In the genomic region with DNA sequence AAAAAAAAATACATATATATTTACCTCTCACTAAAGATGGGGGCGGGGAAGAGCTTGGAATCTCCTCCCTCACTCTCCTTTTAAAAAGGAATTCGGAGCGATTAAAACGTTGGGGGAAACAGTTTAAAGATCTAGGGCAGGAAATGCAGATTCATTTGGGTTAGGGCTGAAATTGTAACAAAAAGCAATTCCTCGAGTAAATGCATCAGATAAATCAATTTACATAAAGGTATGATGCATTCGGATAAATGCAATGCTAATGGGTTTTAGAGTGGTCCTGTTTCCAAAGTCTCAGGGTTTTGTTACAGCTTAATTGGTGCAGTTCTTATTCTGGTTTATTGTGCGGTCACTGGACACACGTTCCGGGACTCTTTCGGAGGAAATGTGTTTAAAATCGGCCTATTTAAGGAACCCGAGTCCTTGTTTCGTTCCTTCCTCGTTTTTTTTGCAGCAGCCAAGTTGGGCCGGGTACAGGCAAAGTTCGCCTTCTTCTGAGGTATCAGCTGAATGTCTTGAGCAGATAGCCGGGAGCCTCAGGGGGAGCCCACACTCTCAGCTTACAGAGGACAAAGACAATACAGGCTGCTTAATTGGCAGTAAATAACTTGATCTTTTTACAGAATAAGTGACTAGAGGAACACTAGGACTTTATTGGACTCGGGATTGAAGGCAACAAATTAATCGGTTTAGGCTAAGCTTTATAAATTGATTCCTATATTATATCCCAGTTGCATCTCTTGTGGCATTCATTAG, we compare ENCODE assay signal across 8 cellular contexts. TPM values are rescaled to one million over a fixed set of nuclear protein-coding genes. Genes with fewer than 3 reads are reported as not detected.
A peak's percentile ranks its signal among the peaks of the same experiment; 100 is the strongest.
DNase-seq lines count a peak whose midpoint lies in the region; ATAC-seq, FAIRE-seq and TF ChIP-seq lines count a peak whose summit lies in the region.

No MANE protein-coding gene starts in this region.

- POLR2A ChIA-PET in activated B cell treated with CpG ODN at 0.5 μM for 24 hours (lab: Charles Lee), result interaction anchor here (0.5 to 3.0 kb wide), 8 partner anchors 12 to 1353 kb away, joined by 4 to 15 read pairs (median 4); a partner anchor contains a TSS

- FAIRE-seq in GM12891 (lab: Jason Lieb, UNC), result no peak

- H3K4me3 ChIP-seq in DND-41 (ENCODE audit: low read depth in 1 of 2, low read length in 2 of 2) (peak overlapping the region; percentile 73 to 76; a peak in 3 of 4 replicates), KMS-11 (IDR thresholded peaks at IDR 0.05; ENCODE audit: insufficient read depth, low read depth, low read length) (no peak overlapping the region), fibroblast of the aortic adventitia (ENCODE audit: low read depth, low read length) (peak overlapping the region; percentile 81)

- CTCF ChIA-PET in activated B cell treated with CpG ODN at 0.5 μM for 24 hours (lab: Charles Lee), result interaction anchor here (0.6 to 3.7 kb wide), 3 partner anchors 14 to 623 kb away, joined by 3 to 18 read pairs (median 3); no protein-coding TSS in a partner anchor

- H3K9me3 ChIP-seq in DND-41 (ENCODE audit: insufficient read depth, low read length, severe bottlenecking), result no peaks in the 10 kb centered on the region

- TF ChIP-seq POLR2A in GM12891 (IDR thresholded peaks at IDR 0.05; ENCODE audit: low read depth, low read length), result no peak

- peak overlapping the region; percentile 97 for H3K27ac Mint-ChIP-seq in activated B cell treated with CpG ODN at 0.5 μM for 24 hours
- peak overlapping the region; percentile 97 for H3K27ac Mint-ChIP-seq in natural killer cell treated with Interleukin-12 subunit alpha and Interleukin-12 subunit beta and Interleukin-15 and Interleukin-18, amount 100 ng/mL, for 72 hours

- DNase-seq in DND-41 (peak; percentile 17), activated B cell treated with CpG ODN at 0.5 μM for 24 hours (no peak), fibroblast of the aortic adventitia (ENCODE audit: low read depth) (peak; percentile 46), GM12891 (ENCODE audit: insufficient read length, low spot score) (no peak), NCI-H2081 treated with DMSO at 0.1 percent for 48 hours (lab: John Stamatoyannopoulos, UW) (no peak)
- DNase-seq in natural killer cell treated with Interleukin-12 subunit alpha and Interleukin-12 subunit beta and Interleukin-15 and Interleukin-18, amount 100 ng/mL, for 72 hours (ENCODE audit: low spot score), result no peak
- DNase-seq in stimulated activated CD4-positive, alpha-beta T cell treated with anti-CD3 and anti-CD28 coated beads, Interleukin-1b, Interleukin-23, amount 100 ng/mL, for 48 hours, result no peak

- peak overlapping the region; percentile 95 for H3K4me3 Mint-ChIP-seq in activated B cell treated with CpG ODN at 0.5 μM for 24 hours
- peak overlapping the region; percentile 99 for H3K4me3 Mint-ChIP-seq in natural killer cell treated with Interleukin-12 subunit alpha and Interleukin-12 subunit beta and Interleukin-15 and Interleukin-18, amount 100 ng/mL, for 72 hours

- intact Hi-C loops in activated B cell treated with CpG ODN at 0.5 μM for 24 hours (cut with micrococcal nuclease), result loop anchor here (5.0 to 10.0 kb wide), 2 partner anchors 276 to 468 kb away; no protein-coding TSS in a partner anchor

- H3K9ac ChIP-seq in DND-41 (ENCODE audit: low read depth, low read length) (peak overlapping the region; percentile 77), KMS-11 (peak overlapping the region; percentile 82)

- H3K4me2 ChIP-seq in DND-41 (ENCODE audit: insufficient read depth, low read length) (peak overlapping the region; percentile 98), KMS-11 (peak overlapping the region; percentile 40)

- H3K27ac ChIP-seq in DND-41 (ENCODE audit: low read length) (peak overlapping the region; percentile 82), KMS-11 (peak overlapping the region; percentile 86)

- H4K20me1 ChIP-seq in DND-41 (ENCODE audit: insufficient read depth, low read length) (peaks cover 26% of the 10 kb centered on the region), KMS-11 (ENCODE audit: insufficient read depth) (no peaks in the 10 kb centered on the region)

- H3K4me1 Mint-ChIP-seq in activated B cell treated with CpG ODN at 0.5 μM for 24 hours, result peaks cover 62% of the 10 kb centered on the region
- H3K4me1 Mint-ChIP-seq in natural killer cell treated with Interleukin-12 subunit alpha and Interleukin-12 subunit beta and Interleukin-15 and Interleukin-18, amount 100 ng/mL, for 72 hours (ENCODE audit: low read depth in 2 of 2), result peaks cover 47 to 66% of the 10 kb centered on the region in 2 donors

- no peak for ATAC-seq in DND-41 (ENCODE audit: insufficient read depth, low read depth)
- no peak for ATAC-seq in activated B cell treated with CpG ODN at 0.5 μM for 24 hours (ENCODE audit: low read depth)
- no peak for ATAC-seq in natural killer cell treated with Interleukin-12 subunit alpha and Interleukin-12 subunit beta and Interleukin-15 and Interleukin-18, amount 100 ng/mL, for 72 hours

- H3K9me3 Mint-ChIP-seq in activated B cell treated with CpG ODN at 0.5 μM for 24 hours, result no peaks in the 10 kb centered on the region
- H3K9me3 Mint-ChIP-seq in natural killer cell treated with Interleukin-12 subunit alpha and Interleukin-12 subunit beta and Interleukin-15 and Interleukin-18, amount 100 ng/mL, for 72 hours, result no peaks in the 10 kb centered on the region

- H3K4me1 ChIP-seq in DND-41 (ENCODE audit: insufficient read depth, low read length), result peaks cover 40% of the 10 kb centered on the region
- H3K4me1 ChIP-seq in KMS-11 (ENCODE audit: low read depth, poor library complexity, severe bottlenecking), result peaks cover 20% of the 10 kb centered on the region

- H3K27me3 ChIP-seq in DND-41 (ENCODE audit: insufficient read depth, low read length, poor library complexity) (peaks cover 20% of the 10 kb centered on the region), KMS-11 (ENCODE audit: insufficient read depth, low read depth) (no peaks in the 10 kb centered on the region)

- H2AFZ ChIP-seq in DND-41 (ENCODE audit: low read depth, low read length) (0 out of 2 replicates have a peak overlapping the region, but pooled peaks have one; percentile 5), KMS-11 (ENCODE audit: low read depth) (no peak overlapping the region)

- H3K36me3 ChIP-seq in DND-41 (ENCODE audit: insufficient read depth, low read length) (peaks cover 16% of the 10 kb centered on the region), KMS-11 (ENCODE audit: insufficient read depth) (no peaks in the 10 kb centered on the region)

- TF ChIP-seq CTCF in DND-41 (IDR thresholded peaks at IDR 0.05; ENCODE audit: borderline replicate concordance, extremely low read depth, low read length, poor library complexity, severe bottlenecking) (no peak), KMS-11 (conservative IDR thresholded peaks at IDR 0.05; ENCODE audit: low read depth, low read length) (no peak), activated B cell treated with CpG ODN at 0.5 μM for 24 hours (IDR thresholded peaks at IDR 0.05) (no peak), fibroblast of the aortic adventitia (IDR thresholded peaks at IDR 0.05; ENCODE audit: insufficient read depth, low read length) (no peak)

- H3K27me3 Mint-ChIP-seq in activated B cell treated with CpG ODN at 0.5 μM for 24 hours, result no peaks in the 10 kb centered on the region
- no peaks in the 10 kb centered on the region for H3K27me3 Mint-ChIP-seq in natural killer cell treated with Interleukin-12 subunit alpha and Interleukin-12 subunit beta and Interleukin-15 and Interleukin-18, amount 100 ng/mL, for 72 hours

- peaks cover 36% of the 10 kb centered on the region for H3K79me2 ChIP-seq in DND-41 (ENCODE audit: insufficient read depth, low read length)
- peaks cover 44% of the 10 kb centered on the region for H3K79me2 ChIP-seq in KMS-11 (ENCODE audit: insufficient read depth, low read depth)

- H3K36me3 Mint-ChIP-seq in activated B cell treated with CpG ODN at 0.5 μM for 24 hours (ENCODE audit: low read depth), result peaks cover 14% of the 10 kb centered on the region
- H3K36me3 Mint-ChIP-seq in natural killer cell treated with Interleukin-12 subunit alpha and Interleukin-12 subunit beta and Interleukin-15 and Interleukin-18, amount 100 ng/mL, for 72 hours, result peaks cover 20% of the 10 kb centered on the region

TF ChIP-seq in GM12891, 5 proteins besides CTCF, POLR2A, EP300 and RAD21:
- no peak for TF ChIP-seq PAX5 (IDR thresholded peaks at IDR 0.05; ENCODE audit: insufficient read depth, low read length, severe bottlenecking)
- no peak for TF ChIP-seq POU2F2 (IDR thresholded peaks at IDR 0.05; ENCODE audit: low read depth, low read length)
- no peak for TF ChIP-seq POLR2AphosphoS5 (IDR thresholded peaks at IDR 0.05; ENCODE audit: low read depth, low read length)
- TF ChIP-seq SPI1 (IDR thresholded peaks at IDR 0.05; ENCODE audit: low read depth, low read length), result no peak
- no peak for TF ChIP-seq TAF1 (IDR thresholded peaks at IDR 0.05; ENCODE audit: low read depth, low read length)
TF ChIP-seq in GM12891: peak in this region for 0.

RNA-seq across cellular contexts. Expression of a gene that starts 1.7 kb away (rescaled TPM):
- total RNA-seq in activated B cell treated with CpG ODN at 0.5 μM for 24 hours (31.2 and 37.1 TPM in 2 replicates), fibroblast of the aortic adventitia (ENCODE audit: low replicate concordance) (10.2 and 47.1 TPM in 2 replicates)
- total RNA-seq in natural killer cell treated with Interleukin-12 subunit alpha and Interleukin-12 subunit beta and Interleukin-15 and Interleukin-18, amount 100 ng/mL, for 72 hours, result 10 to 100 TPM; 42.9 to 73.6 TPM
- 3.5 TPM for polyA plus RNA-seq in GM12891 (2012; ENCODE audit: low read depth, missing spikeins)

Comparison
In these comparisons a context has a peak if more than half of its experiments do, and no peak if none do; other contexts are left out.
1. DNase-seq: peak in DND-41 (single experiment) and fibroblast of the aortic adventitia (single experiment); none in activated B cell treated with CpG ODN at 0.5 μM for 24 hours (single experiment), natural killer cell treated with Interleukin-12 subunit alpha and Interleukin-12 subunit beta and Interleukin-15 and Interleukin-18, amount 100 ng/mL, for 72 hours (single experiment), GM12891 (single experiment), NCI-H2081 treated with DMSO at 0.1 percent for 48 hours (single experiment) and stimulated activated CD4-positive, alpha-beta T cell treated with anti-CD3 and anti-CD28 coated beads, Interleukin-1b, Interleukin-23, amount 100 ng/mL, for 48 hours (single experiment).